In genomic region chr3:50272538-50272910, GRCh38 we compare ENCODE assay signal across 12 cellular contexts. TPM values are rescaled to one million over a fixed set of nuclear protein-coding genes. Genes with fewer than 3 reads are reported as not detected.
DNase-seq lines count a peak whose midpoint lies in the region; ATAC-seq, FAIRE-seq and TF ChIP-seq lines count a peak whose summit lies in the region.
"Not testable (repeated sequence)": the region's sequence is repeated elsewhere in the genome, so short reads cannot be mapped to it uniquely, and the experiment has no call there.
"Had no signal": no experiment of that assay in that cellular context is flagged by ENCODE, and none has a peak within 500 bp of the region (broad histone marks: within the 10 kb centered on the region; RNA-seq: fewer than 3 reads in every experiment).

No MANE protein-coding gene starts in this region.

- peaks cover 15% of the 10 kb centered on the region for H3K36me3 Mint-ChIP-seq in mesothelial cell of epicardium
- not testable (repeated sequence) for H3K36me3 Mint-ChIP-seq in type B pancreatic cell

- H3F3A ChIP-seq in PC-3 (ENCODE audit: low read length, unreplicated experiment) = not testable (repeated sequence)

- RAD21 ChIA-PET in HCT116 (lab: Charles Lee; ENCODE audit: low non-redundant PET in 1 of 2, low total read pairs in 2 of 2, uncharacterized antibody in 2 of 2, unreplicated experiment in 2 of 2) = interaction anchor here (0.7 to 1.9 kb wide), 3 partner anchors 12 to 62 kb away, joined by 4 to 7 read pairs (median 7); no protein-coding TSS in a partner anchor
- RAD21 ChIA-PET in GM12878 (lab: Charles Lee; ENCODE audit: unreplicated experiment) = interaction anchor here (0.7 to 3.5 kb wide), 7 partner anchors 13 to 69 kb away, joined by 3 to 23 read pairs (median 3); partner anchors contain the start of gene GNAI2

- DNase-seq in HCT116 (ENCODE audit: low read depth, low spot score); PC-3; GM12878 (ENCODE audit: low read depth, low spot score); fibroblast of lung (ENCODE audit: low read depth in 2 of 2); mesothelial cell of epicardium (ENCODE audit: low spot score in 2 of 2, unreplicated experiment in 2 of 2); sigmoid colon; type B pancreatic cell (ENCODE audit: extremely low spot score, unreplicated experiment): not testable (repeated sequence)

- FAIRE-seq in GM12878 (lab: Jason Lieb, UNC) = not testable (repeated sequence)

- H3K9me3 ChIP-seq in HCT116 (ENCODE audit: control insufficient read depth in 1 of 2, insufficient read depth in 1 of 2, low read depth in 1 of 2, low read length in 2 of 2); PC-3 (ENCODE audit: low read length); GM12878 (replicated peaks; ENCODE audit: control insufficient read depth, insufficient read depth, low read length); fibroblast of lung (ENCODE audit: control insufficient read depth, insufficient read depth, low read depth, low read length); sigmoid colon: not testable (repeated sequence)

- not testable (repeated sequence) for H3K9ac ChIP-seq in HCT116 (ENCODE audit: low read length); PC-3 (ENCODE audit: low read length); GM12878 (ENCODE audit: control insufficient read depth, insufficient read depth, low read length); fibroblast of lung (ENCODE audit: insufficient read depth, low read length)

- not testable (repeated sequence) for H4K20me1 ChIP-seq in HCT116 (ENCODE audit: insufficient read depth); PC-3 (ENCODE audit: low read length); GM12878 (ENCODE audit: control insufficient read depth, insufficient read depth); fibroblast of lung (ENCODE audit: control insufficient read depth, extremely low read depth, insufficient read depth, low read length)

- not testable (repeated sequence) for TF ChIP-seq RAD21 in HCT116 (IDR thresholded peaks at IDR 0.05; ENCODE audit: low read depth); GM12878 (IDR thresholded peaks at IDR 0.05; ENCODE audit: insufficient read depth, low read depth, low read length)

- not testable (repeated sequence) for TF ChIP-seq POLR2A in HCT116 (IDR thresholded peaks at IDR 0.05; ENCODE audit: borderline replicate concordance, extremely low read depth, insufficient read depth, insufficient read length); GM12878 (IDR thresholded peaks at IDR 0.05; ENCODE audit: low read depth, low read length); sigmoid colon (IDR thresholded peaks at IDR 0.05)

- POLR2A ChIA-PET in HCT116 (lab: Charles Lee) = interaction anchor here (0.6 kb wide), 1 partner anchor 11 kb away, joined by 3 read pairs; no protein-coding TSS in a partner anchor
- POLR2A ChIA-PET in PC-3 (lab: Charles Lee; ENCODE audit: unreplicated experiment) = not testable (repeated sequence)
- POLR2A ChIA-PET in GM12878 (lab: Charles Lee) = interaction anchor here (0.6 to 1.6 kb wide), 3 partner anchors 13 to 45 kb away, joined by 3 to 5 read pairs (median 5); no protein-coding TSS in a partner anchor

- H3K4me1 Mint-ChIP-seq in mesothelial cell of epicardium (peaks cover 52% of the 10 kb centered on the region), type B pancreatic cell (ENCODE audit: unreplicated experiment) (peaks cover 38% of the 10 kb centered on the region)

- not testable (repeated sequence) for BruUV-seq in HCT116 (replicated peaks; lab: Mats Ljungman, UMichigan); PC-3 (replicated peaks; lab: Mats Ljungman, UMichigan); GM12878 (replicated peaks; lab: Mats Ljungman, UMichigan)

- not testable (repeated sequence) for TF ChIP-seq EP300 in GM12878 (IDR thresholded peaks at IDR 0.05; ENCODE audit: borderline replicate concordance in 1 of 2, control insufficient read depth in 1 of 2, low read depth in 2 of 2, low read length in 2 of 2); sigmoid colon (IDR thresholded peaks at IDR 0.05)

- H3K4me3 Mint-ChIP-seq in mesothelial cell of epicardium = not testable (repeated sequence)
- H3K4me3 Mint-ChIP-seq in type B pancreatic cell = peak overlapping the region; percentile 79

- not testable (repeated sequence) for H3K9me2 ChIP-seq in HCT116 (ENCODE audit: insufficient read depth); PC-3 (replicated peaks; ENCODE audit: low read length)

- H3K27me3 Mint-ChIP-seq in mesothelial cell of epicardium (ENCODE audit: low read depth) (peaks cover 29% of the 10 kb centered on the region), type B pancreatic cell (peaks cover 26% of the 10 kb centered on the region)

- H3K4me3 ChIP-seq in HCT116 (replicated peaks in 1 of 2; ENCODE audit: low read depth in 1 of 2, low read length in 2 of 2); PC-3 (ENCODE audit: low read length); GM12878; fibroblast of lung (replicated peaks in 1 of 4; ENCODE audit: control extremely low read depth in 1 of 4, insufficient read depth in 1 of 4, low read depth in 3 of 4, low read length in 4 of 4): not testable (repeated sequence)
- H3K4me3 ChIP-seq in sigmoid colon = peak overlapping the region in 1 of 4 donors; percentile 45

- H3K27ac Mint-ChIP-seq in mesothelial cell of epicardium (peak overlapping the region; percentile 61), type B pancreatic cell (peak overlapping the region; percentile 80)

- CTCF ChIA-PET in HCT116 (lab: Charles Lee) (interaction anchor here (0.7 to 3.4 kb wide), 4 partner anchors 13 to 78 kb away, joined by 4 to 27 read pairs (median 8); no protein-coding TSS in a partner anchor), GM12878 (lab: Yijun Ruan, JAX) (interaction anchor here (0.6 to 3.1 kb wide), 12 partner anchors 12 to 202 kb away, joined by 3 to 24 read pairs (median 5); partner anchors contain the start of gene GNAT1)
- CTCF ChIA-PET in PC-3 (lab: Charles Lee) = not testable (repeated sequence)

- not testable (repeated sequence) for H3K36me3 ChIP-seq in HCT116 (ENCODE audit: control insufficient read depth in 1 of 2, insufficient read depth in 2 of 2, low read length in 2 of 2); PC-3 (ENCODE audit: low read depth, low read length); GM12878 (ENCODE audit: control insufficient read depth in 2 of 2, insufficient read depth in 2 of 2, low read length in 1 of 2); fibroblast of lung (ENCODE audit: control insufficient read depth, insufficient read depth, low read length)
- H3K36me3 ChIP-seq in sigmoid colon = peaks cover 0 to 11% (median 0%) of the 10 kb centered on the region in 4 donors

- TF ChIP-seq CTCF in C4-2B (conservative IDR thresholded peaks at IDR 0.05); HCT116 (IDR thresholded peaks at IDR 0.05 in 2 of 3, conservative IDR thresholded peaks at IDR 0.05 in 1 of 3; ENCODE audit: borderline replicate concordance in 1 of 3, insufficient read depth in 1 of 3, low read depth in 2 of 3, low read length in 2 of 3); PC-3 (conservative IDR thresholded peaks at IDR 0.05; ENCODE audit: low read depth, low read length); GM12878 (IDR thresholded peaks at IDR 0.05 in 2 of 3, conservative IDR thresholded peaks at IDR 0.05 in 1 of 3; ENCODE audit: control insufficient read depth in 2 of 3, extremely low read depth in 1 of 3, insufficient read depth in 1 of 3, low read depth in 3 of 3, low read length in 3 of 3); fibroblast of lung (conservative IDR thresholded peaks at IDR 0.05 in 1 of 2, IDR thresholded peaks at IDR 0.05 in 1 of 2; ENCODE audit: low read depth in 1 of 2, low read length in 2 of 2); mesothelial cell of epicardium (IDR thresholded peaks at IDR 0.05; ENCODE audit: unreplicated experiment); sigmoid colon (IDR thresholded peaks at IDR 0.05); type B pancreatic cell (conservative IDR thresholded peaks at IDR 0.05): not testable (repeated sequence)

- in situ Hi-C loops in GM12878 (cut with MboI) = loop anchor here (5.0 kb wide), 2 partner anchors 75 to 150 kb away; no protein-coding TSS in a partner anchor

- H3K27ac ChIP-seq in C4-2B = peak overlapping the region; percentile 41
- not testable (repeated sequence) for H3K27ac ChIP-seq in HCT116 (ENCODE audit: low read depth, low read length); PC-3 (ENCODE audit: low read length); GM12878 (ENCODE audit: control insufficient read depth, insufficient read depth); fibroblast of lung (ENCODE audit: insufficient read depth, low read length)
- peak overlapping the region in 3 of 4 donors; percentile 48 to 99 (median 65) for H3K27ac ChIP-seq in sigmoid colon

- H3K79me2 ChIP-seq in HCT116 (ENCODE audit: insufficient read depth, low read length); PC-3 (ENCODE audit: low read length); GM12878 (ENCODE audit: control insufficient read depth, insufficient read depth, low read length); fibroblast of lung (ENCODE audit: control insufficient read depth, insufficient read depth, low read length): not testable (repeated sequence)

- 78% methylated on average over 9 of the region's 10 CpGs for WGBS in GM12878 (ENCODE audit: insufficient coverage, insufficient replicate concordance, low lambda C conversion rate, missing lambda C conversion rate)
- 61 to 71% methylated on average over 10 of the region's 10 CpGs for WGBS in sigmoid colon, 2 donors

- ATAC-seq in HCT116, PC-3, GM12878: not testable (repeated sequence)

- not testable (repeated sequence) for H3K9me3 Mint-ChIP-seq in mesothelial cell of epicardium, type B pancreatic cell

- H3K4me2 ChIP-seq in HCT116 (ENCODE audit: low read length) = peak overlapping the region; percentile 96
- peak overlapping the region; percentile 86 for H3K4me2 ChIP-seq in PC-3 (ENCODE audit: low read length)
- H3K4me2 ChIP-seq in GM12878 (ENCODE audit: control insufficient read depth, insufficient read depth) = peak overlapping the region; percentile 71; the same call in 1 of the 2 replicates
- peak overlapping the region; percentile 75 for H3K4me2 ChIP-seq in fibroblast of lung (ENCODE audit: extremely low read depth, insufficient read depth, low read length)

- H3K4me1 ChIP-seq in HCT116 (ENCODE audit: control insufficient read depth in 1 of 2, insufficient read depth in 2 of 2, low read length in 2 of 2) = peaks cover 57 to 68% of the 10 kb centered on the region in 2 experiments
- peaks cover 40% of the 10 kb centered on the region for H3K4me1 ChIP-seq in PC-3 (ENCODE audit: insufficient read depth, low read length)
- H3K4me1 ChIP-seq in GM12878 (ENCODE audit: control insufficient read depth, insufficient read depth, low read length) = not testable (repeated sequence)
- H3K4me1 ChIP-seq in fibroblast of lung (ENCODE audit: control insufficient read depth, extremely low read depth, insufficient read depth, low read length) = peaks cover 42% of the 10 kb centered on the region
- peaks cover 0 to 49% (median 42%) of the 10 kb centered on the region in 4 donors for H3K4me1 ChIP-seq in sigmoid colon

- not testable (repeated sequence) for H3K27me3 ChIP-seq in HCT116 (ENCODE audit: insufficient read depth, low read length); PC-3 (ENCODE audit: low read length); GM12878 (replicated peaks in 1 of 2; ENCODE audit: control insufficient read depth in 2 of 2, insufficient read depth in 2 of 2, low read length in 1 of 2); fibroblast of lung (ENCODE audit: control insufficient read depth, insufficient read depth, low read length)
- peaks cover 0 to 21% (median 0%) of the 10 kb centered on the region in 3 donors for H3K27me3 ChIP-seq in sigmoid colon

- intact Hi-C loops in HCT116 (cut with micrococcal nuclease) = loop anchor here (5.0 kb wide), 1 partner anchor 150 kb away; no protein-coding TSS in a partner anchor
- intact Hi-C loops in PC-3 (cut with micrococcal nuclease) = not testable (repeated sequence)
- intact Hi-C loops in GM12878 (cut with micrococcal nuclease; ENCODE audit: unreplicated experiment) = loop anchor here (2.0 kb wide), 1 partner anchor 26 kb away; no protein-coding TSS in a partner anchor
- intact Hi-C loops in sigmoid colon (cut with DNase I) = loop anchor here (2.0 kb wide), 1 partner anchor 80 kb away; no protein-coding TSS in a partner anchor

- SMC1A ChIA-PET in GM12878 (lab: Charles Lee; ENCODE audit: uncharacterized antibody, unreplicated experiment) = interaction anchor here (0.8 to 1.7 kb wide), 6 partner anchors 9 to 78 kb away, joined by 3 to 6 read pairs (median 4); no protein-coding TSS in a partner anchor

- not testable (repeated sequence) for H2AFZ ChIP-seq in HCT116 (ENCODE audit: low read depth, low read length, poor library complexity, severe bottlenecking); PC-3 (ENCODE audit: low read length); GM12878 (ENCODE audit: control insufficient read depth, low read depth, low read length); fibroblast of lung (ENCODE audit: low read length)

RNA-seq across cellular contexts. Expression of gene SEMA3B, which starts 3.6 kb away (rescaled TPM):
- 46.2 TPM for total RNA-seq in HCT116 (2021; ENCODE audit: unreplicated experiment)
- 51.1 and 79.0 TPM in 2 replicates for polyA plus RNA-seq in HCT116 (2012)
- total RNA-seq in PC-3 (2014; rRNA removed) = 40.1 and 63.9 TPM in 2 replicates
- total RNA-seq in GM12878 (2013; cell fraction: nucleolus; rRNA removed) = 2.1 and 5.2 TPM in 2 replicates
- total RNA-seq in GM12878 (2014; rRNA removed) = 0.11 and 0.16 TPM in 2 replicates
- total RNA-seq in GM12878 (2014; rRNA removed; fragmentation: Illumina TruSeq; extraction: Trizol) = 0.05 and 0.09 TPM in 2 replicates
- total RNA-seq in GM12878 (2021) = 0.59 and 0.74 TPM in 2 replicates
- polyA plus RNA-seq in GM12878 (2011; ENCODE audit: low read depth) = not detected
- polyA plus RNA-seq in GM12878 (2011; rRNA removed) = 0.33 and 0.48 TPM in 2 replicates
- 0.39 and 0.74 TPM in 2 replicates for polyA plus RNA-seq in GM12878 (2011; cell fraction: cytosol; rRNA removed)
- 6.9 and 9.0 TPM in 2 replicates for polyA plus RNA-seq in GM12878 (2011; cell fraction: nucleus; rRNA removed)
- 0.90 and 1.2 TPM in 2 replicates for polyA plus RNA-seq in GM12878 (2012)
- 0.06 TPM in 1 of 2 replicates, not detected in the other for polyA plus RNA-seq in GM12878 (2014; fragmentation: Illumina TruSeq; extraction: Trizol)
- not detected for polyA plus RNA-seq in GM12878 (2014; fragmentation: Nextera tagmentation; extraction: Ambion mirVana)
- 0.37 and 0.47 TPM in 2 replicates for polyA plus RNA-seq in GM12878 (2014; rRNA removed)
- under 1 TPM; 0.09 to 0.16 TPM for polyA plus RNA-seq in GM12878 (2016; fragmentation: Nextera tagmentation; extraction: Ambion mirVana)
- polyA minus RNA-seq in GM12878 (2011; rRNA and poly(A)+ RNA removed) = 0.29 and 0.41 TPM in 2 replicates
- 4.5 and 7.3 TPM in 2 replicates for polyA minus RNA-seq in GM12878 (2011; cell fraction: cytosol; rRNA and poly(A)+ RNA removed)
- polyA minus RNA-seq in GM12878 (2011; cell fraction: nucleus; rRNA and poly(A)+ RNA removed) = 2.7 and 3.3 TPM in 2 replicates
- total RNA-seq in fibroblast of lung = 51.6 and 85.2 TPM in 2 replicates
- 17.6 and 23.5 TPM in 2 replicates for polyA plus RNA-seq in fibroblast of lung
- 26.0 and 32.8 TPM in 2 replicates for polyA plus RNA-seq in fibroblast of lung (2012)
- 6.7 and 14.3 TPM in 2 replicates for polyA minus RNA-seq in fibroblast of lung (ENCODE audit: low replicate concordance)
- 166 to 179 TPM (median 177 TPM) in 3 replicates for total RNA-seq in mesothelial cell of epicardium
- total RNA-seq in sigmoid colon = 10 to 100 TPM in 3 of 4 donors, 1 to 10 TPM in 1; 7.9 to 54.6 (median 25.0) TPM
- 10 to 100 TPM; 12.0 to 39.2 (median 15.3) TPM for polyA plus RNA-seq in sigmoid colon
- total RNA-seq in type B pancreatic cell (ENCODE audit: low replicate concordance) = 18.4 and 34.8 TPM in 2 replicates

RNA-seq across cellular contexts. Expression of gene LSMEM2, which starts 6.4 kb away (rescaled TPM):
- total RNA-seq in HCT116 (2021; ENCODE audit: unreplicated experiment) (not detected), PC-3 (2014; rRNA removed) (not detected in 2 replicates), GM12878 (2014; rRNA removed) (not detected in 2 replicates), GM12878 (2014; rRNA removed; fragmentation: Illumina TruSeq; extraction: Trizol) (not detected in 2 replicates), GM12878 (2021) (not detected in 2 replicates), fibroblast of lung (not detected in 2 replicates), mesothelial cell of epicardium (0.38 to 0.51 TPM (median 0.50 TPM) in 3 replicates), sigmoid colon (not detected), type B pancreatic cell (ENCODE audit: low replicate concordance) (not detected in 2 replicates)
- polyA plus RNA-seq in HCT116 (2012) = 0.18 and 0.41 TPM in 2 replicates
- not detected in 2 replicates for total RNA-seq in GM12878 (2013; cell fraction: nucleolus; rRNA removed)
- not detected for polyA plus RNA-seq in GM12878 (2011; ENCODE audit: low read depth)
- polyA plus RNA-seq in GM12878 (2011; rRNA removed) (not detected in 2 replicates), GM12878 (2014; fragmentation: Illumina TruSeq; extraction: Trizol) (not detected in 2 replicates), GM12878 (2014; fragmentation: Nextera tagmentation; extraction: Ambion mirVana) (not detected), GM12878 (2014; rRNA removed) (not detected in 2 replicates), GM12878 (2016; fragmentation: Nextera tagmentation; extraction: Ambion mirVana) (under 1 TPM in 1 of 2 experiments, not detected in 1; 0.17 TPM), fibroblast of lung (not detected in 2 replicates), sigmoid colon (under 1 TPM in 2 of 3 donors, not detected in 1; 0.13 to 0.46 TPM)
- polyA plus RNA-seq in GM12878 (2011; cell fraction: cytosol; rRNA removed) = not detected in 2 replicates
- polyA plus RNA-seq in GM12878 (2011; cell fraction: nucleus; rRNA removed) = not detected in 2 replicates
- polyA plus RNA-seq in GM12878 (2012) = 0.12 TPM in 1 of 2 replicates, not detected in the other
- polyA minus RNA-seq in GM12878 (2011; rRNA and poly(A)+ RNA removed) = not detected in 2 replicates
- polyA minus RNA-seq in GM12878 (2011; cell fraction: cytosol; rRNA and poly(A)+ RNA removed) = not detected in 2 replicates
- polyA minus RNA-seq in GM12878 (2011; cell fraction: nucleus; rRNA and poly(A)+ RNA removed) = not detected in 2 replicates
- polyA plus RNA-seq in fibroblast of lung (2012) = not detected in 2 replicates
- polyA minus RNA-seq in fibroblast of lung (ENCODE audit: low replicate concordance) = not detected in 2 replicates
- total RNA-seq: MCF 10A, NCI-H460, SK-MEL-5 had no signal
- polyA plus RNA-seq: AG04450 had no signal

RNA-seq across cellular contexts. Expression of gene IFRD2, which starts 19.7 kb away (rescaled TPM):
- total RNA-seq in HCT116 (2021; ENCODE audit: unreplicated experiment) (146 TPM), PC-3 (2014; rRNA removed) (223 and 300 TPM in 2 replicates), GM12878 (2014; rRNA removed) (81.7 and 100 TPM in 2 replicates), GM12878 (2014; rRNA removed; fragmentation: Illumina TruSeq; extraction: Trizol) (47.5 and 52.0 TPM in 2 replicates), GM12878 (2021) (96.6 and 103 TPM in 2 replicates), fibroblast of lung (51.0 and 56.0 TPM in 2 replicates), mesothelial cell of epicardium (40.2 to 47.3 TPM (median 46.9 TPM) in 3 replicates), sigmoid colon (10 to 100 TPM; 46.7 to 59.1 (median 52.7) TPM), type B pancreatic cell (ENCODE audit: low replicate concordance) (60.9 and 80.5 TPM in 2 replicates)
- polyA plus RNA-seq in HCT116 (2012) = 101 and 103 TPM in 2 replicates
- total RNA-seq in GM12878 (2013; cell fraction: nucleolus; rRNA removed) = 91.8 and 111 TPM in 2 replicates
- 21.2 TPM for polyA plus RNA-seq in GM12878 (2011; ENCODE audit: low read depth)
- polyA plus RNA-seq in GM12878 (2011; rRNA removed) (12.4 and 19.1 TPM in 2 replicates), GM12878 (2014; fragmentation: Illumina TruSeq; extraction: Trizol) (19.1 and 44.1 TPM in 2 replicates), GM12878 (2014; fragmentation: Nextera tagmentation; extraction: Ambion mirVana) (10 to 100 TPM; 33.7 to 82.8 TPM), GM12878 (2014; rRNA removed) (77.8 and 87.5 TPM in 2 replicates), GM12878 (2016; fragmentation: Nextera tagmentation; extraction: Ambion mirVana) (100 to 1,000 TPM; 144 to 153 TPM), fibroblast of lung (28.1 and 44.0 TPM in 2 replicates), sigmoid colon (10 to 100 TPM; 24.5 to 73.1 (median 31.2) TPM)
- polyA plus RNA-seq in GM12878 (2011; cell fraction: cytosol; rRNA removed) = 43.7 and 61.2 TPM in 2 replicates
- polyA plus RNA-seq in GM12878 (2011; cell fraction: nucleus; rRNA removed) = 223 and 239 TPM in 2 replicates
- 40.6 and 41.3 TPM in 2 replicates for polyA plus RNA-seq in GM12878 (2012)
- 21.5 and 46.9 TPM in 2 replicates for polyA minus RNA-seq in GM12878 (2011; rRNA and poly(A)+ RNA removed)
- 12.7 and 13.8 TPM in 2 replicates for polyA minus RNA-seq in GM12878 (2011; cell fraction: cytosol; rRNA and poly(A)+ RNA removed)
- polyA minus RNA-seq in GM12878 (2011; cell fraction: nucleus; rRNA and poly(A)+ RNA removed) = 51.4 and 96.7 TPM in 2 replicates
- polyA plus RNA-seq in fibroblast of lung (2012) = 35.7 and 61.3 TPM in 2 replicates
- polyA minus RNA-seq in fibroblast of lung (ENCODE audit: low replicate concordance) = 62.2 and 74.7 TPM in 2 replicates

RNA-seq across cellular contexts. Expression of gene HYAL3, which starts 26.7 kb away (rescaled TPM):
- total RNA-seq in HCT116 (2021; ENCODE audit: unreplicated experiment) (10.3 TPM), PC-3 (2014; rRNA removed) (13.2 and 20.8 TPM in 2 replicates), GM12878 (2014; rRNA removed) (3.6 and 4.0 TPM in 2 replicates), GM12878 (2014; rRNA removed; fragmentation: Illumina TruSeq; extraction: Trizol) (2.0 and 2.4 TPM in 2 replicates), GM12878 (2021) (2.8 and 3.9 TPM in 2 replicates), fibroblast of lung (5.6 and 7.4 TPM in 2 replicates), mesothelial cell of epicardium (2.9 to 3.0 TPM (median 2.9 TPM) in 3 replicates), sigmoid colon (1 to 10 TPM; 2.1 to 8.3 (median 3.4) TPM), type B pancreatic cell (ENCODE audit: low replicate concordance) (2.9 and 4.0 TPM in 2 replicates)
- 4.6 and 6.5 TPM in 2 replicates for polyA plus RNA-seq in HCT116 (2012)
- total RNA-seq in GM12878 (2013; cell fraction: nucleolus; rRNA removed) = 4.9 and 6.0 TPM in 2 replicates
- 0.59 TPM for polyA plus RNA-seq in GM12878 (2011; ENCODE audit: low read depth)
- polyA plus RNA-seq in GM12878 (2011; rRNA removed) (0.94 and 1.4 TPM in 2 replicates), GM12878 (2014; fragmentation: Illumina TruSeq; extraction: Trizol) (0.49 and 1.8 TPM in 2 replicates), GM12878 (2014; fragmentation: Nextera tagmentation; extraction: Ambion mirVana) (under 1 TPM; 0.37 TPM), GM12878 (2014; rRNA removed) (3.7 and 4.0 TPM in 2 replicates), GM12878 (2016; fragmentation: Nextera tagmentation; extraction: Ambion mirVana) (1 to 10 TPM; 4.1 to 4.2 TPM), fibroblast of lung (3.0 and 3.2 TPM in 2 replicates), sigmoid colon (1 to 10 TPM in 2 of 3 donors, under 1 TPM in 1; 0.60 to 4.4 (median 2.8) TPM)
- polyA plus RNA-seq in GM12878 (2011; cell fraction: cytosol; rRNA removed) = 3.3 and 4.1 TPM in 2 replicates
- polyA plus RNA-seq in GM12878 (2011; cell fraction: nucleus; rRNA removed) = 6.3 and 6.4 TPM in 2 replicates
- 1.0 and 1.6 TPM in 2 replicates for polyA plus RNA-seq in GM12878 (2012)
- polyA minus RNA-seq in GM12878 (2011; rRNA and poly(A)+ RNA removed) = 1.0 and 4.2 TPM in 2 replicates
- 1.5 and 1.6 TPM in 2 replicates for polyA minus RNA-seq in GM12878 (2011; cell fraction: cytosol; rRNA and poly(A)+ RNA removed)
- polyA minus RNA-seq in GM12878 (2011; cell fraction: nucleus; rRNA and poly(A)+ RNA removed) = 4.2 and 5.4 TPM in 2 replicates
- polyA plus RNA-seq in fibroblast of lung (2012) = 4.2 TPM in 2 replicates
- polyA minus RNA-seq in fibroblast of lung (ENCODE audit: low replicate concordance) = 4.3 and 5.3 TPM in 2 replicates

RNA-seq across cellular contexts. Expression of gene NAA80, which starts 26.7 kb away (rescaled TPM):
- total RNA-seq in HCT116 (2021; ENCODE audit: unreplicated experiment) = 21.3 TPM
- polyA plus RNA-seq in HCT116 (2012) = 27.0 and 31.4 TPM in 2 replicates
- 8.7 and 16.6 TPM in 2 replicates for total RNA-seq in PC-3 (2014; rRNA removed)
- total RNA-seq in GM12878 (2013; cell fraction: nucleolus; rRNA removed) = 24.5 and 24.6 TPM in 2 replicates
- 8.5 and 9.2 TPM in 2 replicates for total RNA-seq in GM12878 (2014; rRNA removed)
- total RNA-seq in GM12878 (2014; rRNA removed; fragmentation: Illumina TruSeq; extraction: Trizol) = 2.9 and 3.8 TPM in 2 replicates
- total RNA-seq in GM12878 (2021) = 9.0 and 9.1 TPM in 2 replicates
- polyA plus RNA-seq in GM12878 (2011; ENCODE audit: low read depth) = 3.1 TPM
- 2.4 and 5.1 TPM in 2 replicates for polyA plus RNA-seq in GM12878 (2011; rRNA removed)
- polyA plus RNA-seq in GM12878 (2011; cell fraction: cytosol; rRNA removed) = 11.0 and 11.9 TPM in 2 replicates
- 39.0 and 44.2 TPM in 2 replicates for polyA plus RNA-seq in GM12878 (2011; cell fraction: nucleus; rRNA removed)
- polyA plus RNA-seq in GM12878 (2012) = 7.8 and 11.0 TPM in 2 replicates
- polyA plus RNA-seq in GM12878 (2014; fragmentation: Illumina TruSeq; extraction: Trizol) = 2.6 and 6.4 TPM in 2 replicates
- polyA plus RNA-seq in GM12878 (2014; fragmentation: Nextera tagmentation; extraction: Ambion mirVana) = under 1 TPM; 0.48 to 0.62 TPM
- 12.7 and 13.6 TPM in 2 replicates for polyA plus RNA-seq in GM12878 (2014; rRNA removed)
- polyA plus RNA-seq in GM12878 (2016; fragmentation: Nextera tagmentation; extraction: Ambion mirVana) = 1 to 10 TPM; 7.0 to 8.0 TPM
- 7.8 and 20.4 TPM in 2 replicates for polyA minus RNA-seq in GM12878 (2011; rRNA and poly(A)+ RNA removed)
- 3.2 TPM in 2 replicates for polyA minus RNA-seq in GM12878 (2011; cell fraction: cytosol; rRNA and poly(A)+ RNA removed)
- 19.7 and 30.1 TPM in 2 replicates for polyA minus RNA-seq in GM12878 (2011; cell fraction: nucleus; rRNA and poly(A)+ RNA removed)
- 2.1 and 3.8 TPM in 2 replicates for total RNA-seq in fibroblast of lung
- polyA plus RNA-seq in fibroblast of lung = 3.1 and 4.3 TPM in 2 replicates
- 8.2 and 10.3 TPM in 2 replicates for polyA plus RNA-seq in fibroblast of lung (2012)
- polyA minus RNA-seq in fibroblast of lung (ENCODE audit: low replicate concordance) = 68.8 and 72.9 TPM in 2 replicates
- total RNA-seq in mesothelial cell of epicardium = 14.5 to 17.3 TPM (median 15.4 TPM) in 3 replicates
- total RNA-seq in sigmoid colon = 1 to 10 TPM; 3.6 to 9.4 (median 7.6) TPM
- polyA plus RNA-seq in sigmoid colon = 1 to 10 TPM; 3.5 to 9.5 (median 4.2) TPM
- 12.9 and 13.0 TPM in 2 replicates for total RNA-seq in type B pancreatic cell (ENCODE audit: low replicate concordance)
